ENCODE assay signal across 1 cellular context in the genomic region with DNA sequence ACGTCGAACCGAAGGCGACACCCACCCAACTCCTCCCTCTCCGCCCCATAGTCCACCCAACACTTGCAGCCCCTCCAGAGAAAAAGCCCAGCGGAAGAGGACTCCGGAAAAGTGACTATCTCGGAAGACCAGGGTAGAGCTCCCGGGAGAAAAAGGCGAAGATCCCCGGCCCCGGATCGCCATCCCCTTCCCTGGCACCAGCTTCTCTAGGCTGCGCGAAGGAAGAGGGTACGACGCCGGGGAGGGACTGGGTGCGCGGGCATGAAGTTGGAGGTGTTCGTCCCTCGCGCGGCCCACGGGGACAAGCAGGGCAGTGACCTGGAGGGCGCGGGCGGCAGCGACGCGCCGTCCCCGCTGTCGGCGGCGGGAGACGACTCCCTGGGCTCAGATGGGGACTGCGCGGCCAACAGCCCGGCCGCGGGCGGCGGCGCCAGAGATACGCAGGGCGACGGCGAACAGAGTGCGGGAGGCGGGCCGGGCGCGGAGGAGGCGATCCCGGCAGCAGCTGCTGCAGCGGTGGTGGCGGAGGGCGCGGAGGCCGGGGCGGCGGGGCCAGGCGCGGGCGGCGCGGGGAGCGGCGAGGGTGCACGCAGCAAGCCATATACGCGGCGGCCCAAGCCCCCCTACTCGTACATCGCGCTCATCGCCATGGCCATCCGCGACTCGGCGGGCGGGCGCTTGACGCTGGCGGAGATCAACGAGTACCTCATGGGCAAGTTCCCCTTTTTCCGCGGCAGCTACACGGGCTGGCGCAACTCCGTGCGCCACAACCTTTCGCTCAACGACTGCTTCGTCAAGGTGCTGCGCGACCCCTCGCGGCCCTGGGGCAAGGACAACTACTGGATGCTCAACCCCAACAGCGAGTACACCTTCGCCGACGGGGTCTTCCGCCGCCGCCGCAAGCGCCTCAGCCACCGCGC.
A peak's percentile ranks its signal among the peaks of the same experiment; 100 is the strongest.
TF ChIP-seq lines count a peak whose summit lies in the region.

No MANE protein-coding gene starts in this region.

TF ChIP-seq in HepG2, 621 proteins besides CTCF, POLR2A, EP300 and RAD21 (continued from another document and continues in another):
- no peak for TF ChIP-seq NR2F1 (CRISPR knock-in tag; IDR thresholded peaks at IDR 0.05)
- TF ChIP-seq, protein P1, sequence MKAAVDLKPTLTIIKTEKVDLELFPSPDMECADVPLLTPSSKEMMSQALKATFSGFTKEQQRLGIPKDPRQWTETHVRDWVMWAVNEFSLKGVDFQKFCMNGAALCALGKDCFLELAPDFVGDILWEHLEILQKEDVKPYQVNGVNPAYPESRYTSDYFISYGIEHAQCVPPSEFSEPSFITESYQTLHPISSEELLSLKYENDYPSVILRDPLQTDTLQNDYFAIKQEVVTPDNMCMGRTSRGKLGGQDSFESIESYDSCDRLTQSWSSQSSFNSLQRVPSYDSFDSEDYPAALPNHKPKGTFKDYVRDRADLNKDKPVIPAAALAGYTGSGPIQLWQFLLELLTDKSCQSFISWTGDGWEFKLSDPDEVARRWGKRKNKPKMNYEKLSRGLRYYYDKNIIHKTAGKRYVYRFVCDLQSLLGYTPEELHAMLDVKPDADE (CRISPR knock-in tag; IDR thresholded peaks at IDR 0.05): no peak; the same call in 1 of the 2 replicates
- TF ChIP-seq, protein P2, sequence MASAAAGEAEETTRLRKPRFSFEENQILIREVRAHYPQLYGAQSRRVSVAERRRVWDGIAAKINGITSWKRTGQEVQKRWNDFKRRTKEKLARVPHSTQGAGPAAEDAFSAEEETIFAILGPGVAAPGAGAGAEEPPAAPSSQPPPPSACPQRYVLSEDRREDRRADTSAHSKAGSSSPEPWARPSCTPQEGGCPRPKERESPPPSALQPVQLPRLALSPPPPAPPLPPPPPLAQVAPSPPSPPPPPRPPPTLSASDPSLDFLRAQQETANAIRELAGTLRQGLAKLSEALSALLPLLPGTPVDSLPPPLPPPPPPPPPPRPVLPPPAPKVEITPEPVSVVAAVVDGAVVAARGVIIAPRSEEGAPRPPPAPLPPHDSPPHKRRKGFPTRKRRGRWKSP (CRISPR knock-in tag; IDR thresholded peaks at IDR 0.05): peak; percentile 5; the same call in 1 of the 2 replicates
- TF ChIP-seq ZNF850 (CRISPR knock-in tag; conservative IDR thresholded peaks at IDR 0.05): no peak
- no peak for TF ChIP-seq TP53 (CRISPR knock-in tag; conservative IDR thresholded peaks at IDR 0.05)
- 0 out of 2 replicates have a peak, but pooled peaks have one; percentile 47 for TF ChIP-seq ZNF672 (CRISPR knock-in tag; IDR thresholded peaks at IDR 0.05)
- TF ChIP-seq BRCA1 (CRISPR knock-in tag; IDR thresholded peaks at IDR 0.05): no peak
- TF ChIP-seq, protein P3, sequence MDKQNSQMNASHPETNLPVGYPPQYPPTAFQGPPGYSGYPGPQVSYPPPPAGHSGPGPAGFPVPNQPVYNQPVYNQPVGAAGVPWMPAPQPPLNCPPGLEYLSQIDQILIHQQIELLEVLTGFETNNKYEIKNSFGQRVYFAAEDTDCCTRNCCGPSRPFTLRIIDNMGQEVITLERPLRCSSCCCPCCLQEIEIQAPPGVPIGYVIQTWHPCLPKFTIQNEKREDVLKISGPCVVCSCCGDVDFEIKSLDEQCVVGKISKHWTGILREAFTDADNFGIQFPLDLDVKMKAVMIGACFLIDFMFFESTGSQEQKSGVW (CRISPR knock-in tag; IDR thresholded peaks at IDR 0.05; ENCODE audit: borderline replicate concordance): peak; percentile 2; the same call in 1 of the 2 replicates
- no peak for TF ChIP-seq YEATS2 (CRISPR knock-in tag; IDR thresholded peaks at IDR 0.05; ENCODE audit: borderline replicate concordance)
- TF ChIP-seq, protein P4, sequence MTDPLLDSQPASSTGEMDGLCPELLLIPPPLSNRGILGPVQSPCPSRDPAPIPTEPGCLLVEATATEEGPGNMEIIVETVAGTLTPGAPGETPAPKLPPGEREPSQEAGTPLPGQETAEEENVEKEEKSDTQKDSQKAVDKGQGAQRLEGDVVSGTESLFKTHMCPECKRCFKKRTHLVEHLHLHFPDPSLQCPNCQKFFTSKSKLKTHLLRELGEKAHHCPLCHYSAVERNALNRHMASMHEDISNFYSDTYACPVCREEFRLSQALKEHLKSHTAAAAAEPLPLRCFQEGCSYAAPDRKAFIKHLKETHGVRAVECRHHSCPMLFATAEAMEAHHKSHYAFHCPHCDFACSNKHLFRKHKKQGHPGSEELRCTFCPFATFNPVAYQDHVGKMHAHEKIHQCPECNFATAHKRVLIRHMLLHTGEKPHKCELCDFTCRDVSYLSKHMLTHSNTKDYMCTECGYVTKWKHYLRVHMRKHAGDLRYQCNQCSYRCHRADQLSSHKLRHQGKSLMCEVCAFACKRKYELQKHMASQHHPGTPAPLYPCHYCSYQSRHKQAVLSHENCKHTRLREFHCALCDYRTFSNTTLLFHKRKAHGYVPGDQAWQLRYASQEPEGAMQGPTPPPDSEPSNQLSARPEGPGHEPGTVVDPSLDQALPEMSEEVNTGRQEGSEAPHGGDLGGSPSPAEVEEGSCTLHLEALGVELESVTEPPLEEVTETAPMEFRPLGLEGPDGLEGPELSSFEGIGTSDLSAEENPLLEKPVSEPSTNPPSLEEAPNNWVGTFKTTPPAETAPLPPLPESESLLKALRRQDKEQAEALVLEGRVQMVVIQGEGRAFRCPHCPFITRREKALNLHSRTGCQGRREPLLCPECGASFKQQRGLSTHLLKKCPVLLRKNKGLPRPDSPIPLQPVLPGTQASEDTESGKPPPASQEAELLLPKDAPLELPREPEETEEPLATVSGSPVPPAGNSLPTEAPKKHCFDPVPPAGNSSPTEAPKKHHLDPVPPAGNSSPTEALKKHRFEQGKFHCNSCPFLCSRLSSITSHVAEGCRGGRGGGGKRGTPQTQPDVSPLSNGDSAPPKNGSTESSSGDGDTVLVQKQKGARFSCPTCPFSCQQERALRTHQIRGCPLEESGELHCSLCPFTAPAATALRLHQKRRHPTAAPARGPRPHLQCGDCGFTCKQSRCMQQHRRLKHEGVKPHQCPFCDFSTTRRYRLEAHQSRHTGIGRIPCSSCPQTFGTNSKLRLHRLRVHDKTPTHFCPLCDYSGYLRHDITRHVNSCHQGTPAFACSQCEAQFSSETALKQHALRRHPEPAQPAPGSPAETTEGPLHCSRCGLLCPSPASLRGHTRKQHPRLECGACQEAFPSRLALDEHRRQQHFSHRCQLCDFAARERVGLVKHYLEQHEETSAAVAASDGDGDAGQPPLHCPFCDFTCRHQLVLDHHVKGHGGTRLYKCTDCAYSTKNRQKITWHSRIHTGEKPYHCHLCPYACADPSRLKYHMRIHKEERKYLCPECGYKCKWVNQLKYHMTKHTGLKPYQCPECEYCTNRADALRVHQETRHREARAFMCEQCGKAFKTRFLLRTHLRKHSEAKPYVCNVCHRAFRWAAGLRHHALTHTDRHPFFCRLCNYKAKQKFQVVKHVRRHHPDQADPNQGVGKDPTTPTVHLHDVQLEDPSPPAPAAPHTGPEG (CRISPR knock-in tag; IDR thresholded peaks at IDR 0.05): peak; percentile 73; the same call in 1 of the 2 replicates
- peak; percentile 42; the same call in 1 of the 2 replicates for TF ChIP-seq MYC (CRISPR knock-in tag; IDR thresholded peaks at IDR 0.05; ENCODE audit: borderline replicate concordance)
- TF ChIP-seq, protein P5, sequence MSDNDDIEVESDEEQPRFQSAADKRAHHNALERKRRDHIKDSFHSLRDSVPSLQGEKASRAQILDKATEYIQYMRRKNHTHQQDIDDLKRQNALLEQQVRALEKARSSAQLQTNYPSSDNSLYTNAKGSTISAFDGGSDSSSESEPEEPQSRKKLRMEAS (IDR thresholded peaks at IDR 0.05): no peak; the same call in 1 of the 2 replicates
- 0 out of 2 replicates have a peak, but pooled peaks have one; percentile 22 for TF ChIP-seq ZNF143 (CRISPR knock-in tag; IDR thresholded peaks at IDR 0.05)
- no peak for TF ChIP-seq ZNF564 (CRISPR knock-in tag; IDR thresholded peaks at IDR 0.05)
- TF ChIP-seq, protein P6, sequence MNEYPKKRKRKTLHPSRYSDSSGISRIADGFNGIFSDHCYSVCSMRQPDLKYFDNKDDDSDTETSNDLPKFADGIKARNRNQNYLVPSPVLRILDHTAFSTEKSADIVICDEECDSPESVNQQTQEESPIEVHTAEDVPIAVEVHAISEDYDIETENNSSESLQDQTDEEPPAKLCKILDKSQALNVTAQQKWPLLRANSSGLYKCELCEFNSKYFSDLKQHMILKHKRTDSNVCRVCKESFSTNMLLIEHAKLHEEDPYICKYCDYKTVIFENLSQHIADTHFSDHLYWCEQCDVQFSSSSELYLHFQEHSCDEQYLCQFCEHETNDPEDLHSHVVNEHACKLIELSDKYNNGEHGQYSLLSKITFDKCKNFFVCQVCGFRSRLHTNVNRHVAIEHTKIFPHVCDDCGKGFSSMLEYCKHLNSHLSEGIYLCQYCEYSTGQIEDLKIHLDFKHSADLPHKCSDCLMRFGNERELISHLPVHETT (CRISPR knock-in tag; conservative IDR thresholded peaks at IDR 0.05): no peak
- TF ChIP-seq EED (CRISPR knock-in tag; IDR thresholded peaks at IDR 0.05): 0 out of 2 replicates have a peak, but pooled peaks have one; percentile 45
- TF ChIP-seq ZKSCAN8 (CRISPR knock-in tag; IDR thresholded peaks at IDR 0.05; ENCODE audit: borderline replicate concordance): no peak
- no peak for TF ChIP-seq ZNF83 (CRISPR knock-in tag; IDR thresholded peaks at IDR 0.05; ENCODE audit: borderline replicate concordance)
- TF ChIP-seq HOXA9 (CRISPR knock-in tag; IDR thresholded peaks at IDR 0.05; ENCODE audit: borderline replicate concordance): peak; percentile 61; the same call in 1 of the 2 replicates
- no peak for TF ChIP-seq FOXK1 (CRISPR knock-in tag; IDR thresholded peaks at IDR 0.05; ENCODE audit: borderline replicate concordance, low read depth)
- TF ChIP-seq, protein P7, sequence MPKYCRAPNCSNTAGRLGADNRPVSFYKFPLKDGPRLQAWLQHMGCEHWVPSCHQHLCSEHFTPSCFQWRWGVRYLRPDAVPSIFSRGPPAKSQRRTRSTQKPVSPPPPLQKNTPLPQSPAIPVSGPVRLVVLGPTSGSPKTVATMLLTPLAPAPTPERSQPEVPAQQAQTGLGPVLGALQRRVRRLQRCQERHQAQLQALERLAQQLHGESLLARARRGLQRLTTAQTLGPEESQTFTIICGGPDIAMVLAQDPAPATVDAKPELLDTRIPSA (CRISPR knock-in tag; IDR thresholded peaks at IDR 0.05; ENCODE audit: borderline replicate concordance): no peak
- peak; percentile 12; the same call in 1 of the 2 replicates for TF ChIP-seq ZNF841 (CRISPR knock-in tag; IDR thresholded peaks at IDR 0.05; ENCODE audit: borderline replicate concordance)
- TF ChIP-seq, protein P8, sequence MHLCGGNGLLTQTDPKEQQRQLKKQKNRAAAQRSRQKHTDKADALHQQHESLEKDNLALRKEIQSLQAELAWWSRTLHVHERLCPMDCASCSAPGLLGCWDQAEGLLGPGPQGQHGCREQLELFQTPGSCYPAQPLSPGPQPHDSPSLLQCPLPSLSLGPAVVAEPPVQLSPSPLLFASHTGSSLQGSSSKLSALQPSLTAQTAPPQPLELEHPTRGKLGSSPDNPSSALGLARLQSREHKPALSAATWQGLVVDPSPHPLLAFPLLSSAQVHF (CRISPR knock-in tag; IDR thresholded peaks at IDR 0.05): peak; percentile 8; the same call in 1 of the 2 replicates
- peak; percentile 28; the same call in 1 of the 2 replicates for TF ChIP-seq ZNF530 (CRISPR knock-in tag; IDR thresholded peaks at IDR 0.05; ENCODE audit: low read depth)
- no peak for TF ChIP-seq IKZF4 (CRISPR knock-in tag; IDR thresholded peaks at IDR 0.05; ENCODE audit: borderline replicate concordance, low read depth, not compliant biosample characterization)
- TF ChIP-seq FOXM1 (CRISPR knock-in tag; IDR thresholded peaks at IDR 0.05): no peak
- TF ChIP-seq ZNF121 (CRISPR knock-in tag; IDR thresholded peaks at IDR 0.05): no peak
- no peak for TF ChIP-seq CCAR2 (optimal IDR thresholded peaks at IDR 0.05; ENCODE audit: low read depth, low read length)
- TF ChIP-seq, protein P9, sequence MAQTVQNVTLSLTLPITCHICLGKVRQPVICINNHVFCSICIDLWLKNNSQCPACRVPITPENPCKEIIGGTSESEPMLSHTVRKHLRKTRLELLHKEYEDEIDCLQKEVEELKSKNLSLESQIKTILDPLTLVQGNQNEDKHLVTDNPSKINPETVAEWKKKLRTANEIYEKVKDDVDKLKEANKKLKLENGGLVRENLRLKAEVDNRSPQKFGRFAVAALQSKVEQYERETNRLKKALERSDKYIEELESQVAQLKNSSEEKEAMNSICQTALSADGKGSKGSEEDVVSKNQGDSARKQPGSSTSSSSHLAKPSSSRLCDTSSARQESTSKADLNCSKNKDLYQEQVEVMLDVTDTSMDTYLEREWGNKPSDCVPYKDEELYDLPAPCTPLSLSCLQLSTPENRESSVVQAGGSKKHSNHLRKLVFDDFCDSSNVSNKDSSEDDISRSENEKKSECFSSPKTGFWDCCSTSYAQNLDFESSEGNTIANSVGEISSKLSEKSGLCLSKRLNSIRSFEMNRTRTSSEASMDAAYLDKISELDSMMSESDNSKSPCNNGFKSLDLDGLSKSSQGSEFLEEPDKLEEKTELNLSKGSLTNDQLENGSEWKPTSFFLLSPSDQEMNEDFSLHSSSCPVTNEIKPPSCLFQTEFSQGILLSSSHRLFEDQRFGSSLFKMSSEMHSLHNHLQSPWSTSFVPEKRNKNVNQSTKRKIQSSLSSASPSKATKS (CRISPR knock-in tag; IDR thresholded peaks at IDR 0.05): no peak
- TF ChIP-seq SMARCC2 (IDR thresholded peaks at IDR 0.05): no peak
- TF ChIP-seq ZNF317 (CRISPR knock-in tag; IDR thresholded peaks at IDR 0.05): no peak
- no peak for TF ChIP-seq ZNF644 (CRISPR knock-in tag; IDR thresholded peaks at IDR 0.05; ENCODE audit: low read depth)
- TF ChIP-seq, protein P10, sequence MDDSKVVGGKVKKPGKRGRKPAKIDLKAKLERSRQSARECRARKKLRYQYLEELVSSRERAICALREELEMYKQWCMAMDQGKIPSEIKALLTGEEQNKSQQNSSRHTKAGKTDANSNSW (CRISPR knock-in tag; IDR thresholded peaks at IDR 0.05; ENCODE audit: borderline replicate concordance): no peak
- TF ChIP-seq FOXC1 (CRISPR knock-in tag; IDR thresholded peaks at IDR 0.05; ENCODE audit: borderline replicate concordance): no peak
- TF ChIP-seq ZNF468 (CRISPR knock-in tag; IDR thresholded peaks at IDR 0.05): 0 out of 2 replicates have a peak, but pooled peaks have one; percentile 13
- TF ChIP-seq YY1 (IDR thresholded peaks at IDR 0.05; ENCODE audit: insufficient read depth, insufficient replicate concordance, low read depth, low read length): peak; percentile 8
- TF ChIP-seq, protein P11, sequence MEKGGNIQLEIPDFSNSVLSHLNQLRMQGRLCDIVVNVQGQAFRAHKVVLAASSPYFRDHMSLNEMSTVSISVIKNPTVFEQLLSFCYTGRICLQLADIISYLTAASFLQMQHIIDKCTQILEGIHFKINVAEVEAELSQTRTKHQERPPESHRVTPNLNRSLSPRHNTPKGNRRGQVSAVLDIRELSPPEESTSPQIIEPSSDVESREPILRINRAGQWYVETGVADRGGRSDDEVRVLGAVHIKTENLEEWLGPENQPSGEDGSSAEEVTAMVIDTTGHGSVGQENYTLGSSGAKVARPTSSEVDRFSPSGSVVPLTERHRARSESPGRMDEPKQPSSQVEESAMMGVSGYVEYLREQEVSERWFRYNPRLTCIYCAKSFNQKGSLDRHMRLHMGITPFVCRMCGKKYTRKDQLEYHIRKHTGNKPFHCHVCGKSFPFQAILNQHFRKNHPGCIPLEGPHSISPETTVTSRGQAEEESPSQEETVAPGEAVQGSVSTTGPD (CRISPR knock-in tag; IDR thresholded peaks at IDR 0.05): no peak
- no peak for TF ChIP-seq ZNF746 (CRISPR knock-in tag; IDR thresholded peaks at IDR 0.05)
